Comparison of ENCODE assay signal across 34 cellular contexts in genomic region chr11:69269388-69269787, GRCh38. TPM values are rescaled to one million over a fixed set of nuclear protein-coding genes. Genes with fewer than 3 reads are reported as not detected.
"Had no signal": no experiment of that assay in that cellular context is flagged by ENCODE, and none has a peak within 500 bp of the region (broad histone marks: within the 10 kb centered on the region; RNA-seq: fewer than 3 reads in every experiment).

No MANE protein-coding gene starts in this region.

- FAIRE-seq: colon had no signal

- H3K36me3 ChIP-seq: adrenal gland, esophagus muscularis mucosa, gastrocnemius medialis, heart left ventricle, WERI-Rb-1 had no signal

- H3K4me3 Mint-ChIP-seq: activated B cell treated with CpG ODN at 0.5 μM for 24 hours; activated CD8-positive, alpha-beta T cell treated with anti-CD3 and anti-CD28 coated beads for 36 hours; activated naive CD4-positive, alpha-beta T cell treated with anti-CD3 and anti-CD28 coated beads for 36 hours; activated naive CD4-positive, alpha-beta T cell treated with anti-CD3 and anti-CD28 coated beads, Interleukin-2, amount 50 U/mL, for 24 hours; activated naive CD8-positive, alpha-beta T cell treated with anti-CD3 and anti-CD28 coated beads for 36 hours; activated naive CD8-positive, alpha-beta T cell treated with anti-CD3 and anti-CD28 coated beads, Interleukin-2, amount 50 U/mL, for 24 hours; activated T-cell treated with anti-CD3 and anti-CD28 coated beads, Interleukin-2, amount 50 U/mL, for 4 hours; activated T-helper 17 cell treated with anti-CD3 and anti-CD28 coated beads, Interleukin-2, amount 50 U/mL, for 72 hours; effector memory CD8-positive, alpha-beta T cell; T-helper 17 cell; T-helper 2 cell treated with Interferon-gamma antibody and Interleukin-4, amounts not matched to agents 5 μg/mL and 100 μg/mL, for 36 hours had no signal

- H3K27me3 Mint-ChIP-seq: activated CD8-positive, alpha-beta T cell treated with anti-CD3 and anti-CD28 coated beads for 36 hours; activated naive CD4-positive, alpha-beta T cell treated with anti-CD3 and anti-CD28 coated beads, Interleukin-2, amount 50 U/mL, for 24 hours; activated naive CD8-positive, alpha-beta T cell treated with anti-CD3 and anti-CD28 coated beads for 36 hours; activated naive CD8-positive, alpha-beta T cell treated with anti-CD3 and anti-CD28 coated beads, Interleukin-2, amount 50 U/mL, for 24 hours had no signal

- H3K27me3 ChIP-seq: adrenal gland, body of pancreas, gastrocnemius medialis, heart left ventricle had no signal

- H3K4me1 Mint-ChIP-seq: activated B cell treated with CpG ODN at 0.5 μM for 24 hours; activated naive CD4-positive, alpha-beta T cell treated with anti-CD3 and anti-CD28 coated beads, Interleukin-2, amount 50 U/mL, for 24 hours; activated naive CD8-positive, alpha-beta T cell treated with anti-CD3 and anti-CD28 coated beads for 36 hours; activated naive CD8-positive, alpha-beta T cell treated with anti-CD3 and anti-CD28 coated beads, Interleukin-2, amount 50 U/mL, for 24 hours; activated T-helper 17 cell treated with anti-CD3 and anti-CD28 coated beads, Interleukin-2, amount 50 U/mL, for 72 hours; T-helper 17 cell had no signal

- H3K27ac Mint-ChIP-seq: activated B cell treated with CpG ODN at 0.5 μM for 24 hours; activated CD8-positive, alpha-beta T cell treated with anti-CD3 and anti-CD28 coated beads for 36 hours; activated naive CD4-positive, alpha-beta T cell treated with anti-CD3 and anti-CD28 coated beads for 36 hours; activated naive CD8-positive, alpha-beta T cell treated with anti-CD3 and anti-CD28 coated beads for 36 hours; activated naive CD8-positive, alpha-beta T cell treated with anti-CD3 and anti-CD28 coated beads, Interleukin-2, amount 50 U/mL, for 24 hours; activated T-helper 17 cell treated with anti-CD3 and anti-CD28 coated beads, Interleukin-2, amount 50 U/mL, for 72 hours; effector memory CD8-positive, alpha-beta T cell; T-helper 17 cell; T-helper 2 cell treated with Interferon-gamma antibody and Interleukin-4, amounts not matched to agents 5 μg/mL and 100 μg/mL, for 36 hours had no signal

- H3K9me3 Mint-ChIP-seq: activated B cell treated with CpG ODN at 0.5 μM for 24 hours; activated CD8-positive, alpha-beta T cell treated with anti-CD3 and anti-CD28 coated beads for 36 hours; activated naive CD4-positive, alpha-beta T cell treated with anti-CD3 and anti-CD28 coated beads for 36 hours; activated naive CD4-positive, alpha-beta T cell treated with anti-CD3 and anti-CD28 coated beads, Interleukin-2, amount 50 U/mL, for 24 hours; activated naive CD8-positive, alpha-beta T cell treated with anti-CD3 and anti-CD28 coated beads for 36 hours; activated naive CD8-positive, alpha-beta T cell treated with anti-CD3 and anti-CD28 coated beads, Interleukin-2, amount 50 U/mL, for 24 hours; activated T-cell treated with anti-CD3 and anti-CD28 coated beads, Interleukin-2, amount 50 U/mL, for 4 hours; activated T-helper 17 cell treated with anti-CD3 and anti-CD28 coated beads, Interleukin-2, amount 50 U/mL, for 72 hours; effector memory CD8-positive, alpha-beta T cell; T-helper 2 cell treated with Interferon-gamma antibody and Interleukin-4, amounts not matched to agents 5 μg/mL and 100 μg/mL, for 36 hours had no signal

- H3K27ac ChIP-seq: adrenal gland, esophagus muscularis mucosa, foreskin keratinocyte, gastrocnemius medialis, WERI-Rb-1 had no signal

- DNase-seq: activated B cell treated with CpG ODN at 0.5 μM for 24 hours; activated CD4-positive, alpha-beta T cell treated with anti-CD3 and anti-CD28 coated beads for 48 hours; activated CD4-positive, alpha-beta T cell treated with anti-CD3 and anti-CD28 coated beads, Interleukin-2, amount 50 U/mL, for 1 hour; activated CD4-positive, alpha-beta T cell treated with anti-CD3 and anti-CD28 coated beads, Interleukin-2, amount 50 U/mL, for 48 hours; activated CD8-positive, alpha-beta memory T cell treated with anti-CD3 and anti-CD28 coated beads for 24 hours; activated CD8-positive, alpha-beta T cell treated with anti-CD3 and anti-CD28 coated beads for 36 hours; activated effector memory CD4-positive, alpha-beta T cell treated with anti-CD3 and anti-CD28 coated beads, Interleukin-2, amount 50 U/mL, for 16 hours; activated naive CD4-positive, alpha-beta T cell treated with anti-CD3 and anti-CD28 coated beads for 36 hours; activated naive CD8-positive, alpha-beta T cell treated with anti-CD3 and anti-CD28 coated beads for 36 hours; activated naive CD8-positive, alpha-beta T cell treated with anti-CD3 and anti-CD28 coated beads, Interleukin-2, amount 50 U/mL, for 24 hours; activated T-cell treated with anti-CD3 and anti-CD28 coated beads, Interleukin-2, amount 50 U/mL, for 4 hours; adrenal gland; amygdala; aorta; body of pancreas; caudate nucleus; cortex of kidney; dermis blood vessel endothelial cell; effector CD4-positive, alpha-beta T cell; effector memory CD8-positive, alpha-beta T cell; erythroblast; foreskin keratinocyte; gastrocnemius medialis; glutamatergic neuron; heart left ventricle; T-helper 17 cell; T1000; WERI-Rb-1 had no signal

- H3K4me3 ChIP-seq: adrenal gland, body of pancreas, esophagus muscularis mucosa, gastrocnemius medialis, heart left ventricle had no signal

- H3K9me3 ChIP-seq: adrenal gland, body of pancreas, esophagus muscularis mucosa, gastrocnemius medialis, heart left ventricle had no signal

- H3K4me1 ChIP-seq: foreskin keratinocyte, gastrocnemius medialis had no signal

- ATAC-seq: activated CD4-positive, CD25-positive, alpha-beta regulatory T cell treated with anti-CD3 and anti-CD28 coated beads, Interleukin-2, amount 50 U/mL, for 24 hours; activated CD8-positive, alpha-beta T cell treated with anti-CD3 and anti-CD28 coated beads for 36 hours; activated naive CD8-positive, alpha-beta T cell treated with anti-CD3 and anti-CD28 coated beads, Interleukin-2, amount 50 U/mL, for 24 hours; activated T-cell treated with anti-CD3 and anti-CD28 coated beads, Interleukin-2, amount 50 U/mL, for 4 hours; activated T-helper 17 cell treated with anti-CD3 and anti-CD28 coated beads, Interleukin-2, amount 50 U/mL, for 72 hours; body of pancreas; effector memory CD8-positive, alpha-beta T cell; foreskin keratinocyte; gastrocnemius medialis; heart left ventricle; T-helper 17 cell had no signal

- H3K36me3 Mint-ChIP-seq: activated naive CD4-positive, alpha-beta T cell treated with anti-CD3 and anti-CD28 coated beads, Interleukin-2, amount 50 U/mL, for 24 hours; activated naive CD8-positive, alpha-beta T cell treated with anti-CD3 and anti-CD28 coated beads for 36 hours had no signal

RNA-seq across cellular contexts. Expression of gene MYEOV, which starts 24.6 kb away (rescaled TPM):
- total RNA-seq: activated CD8-positive, alpha-beta T cell treated with anti-CD3 and anti-CD28 coated beads for 36 hours; activated naive CD8-positive, alpha-beta T cell treated with anti-CD3 and anti-CD28 coated beads for 36 hours; dermis blood vessel endothelial cell; esophagus muscularis mucosa had no signal
- polyA plus RNA-seq: aorta had no signal
